In genomic region chr1:56125316-56125715, GRCh38 we compare ENCODE assay signal across 1 cellular context.
TF ChIP-seq lines count a peak whose summit lies in the region.

No MANE protein-coding gene starts in this region.

TF ChIP-seq in IMR-90, 13 proteins besides CTCF, POLR2A, EP300 and RAD21 (continued from another document):
- TF ChIP-seq, protein P1, sequence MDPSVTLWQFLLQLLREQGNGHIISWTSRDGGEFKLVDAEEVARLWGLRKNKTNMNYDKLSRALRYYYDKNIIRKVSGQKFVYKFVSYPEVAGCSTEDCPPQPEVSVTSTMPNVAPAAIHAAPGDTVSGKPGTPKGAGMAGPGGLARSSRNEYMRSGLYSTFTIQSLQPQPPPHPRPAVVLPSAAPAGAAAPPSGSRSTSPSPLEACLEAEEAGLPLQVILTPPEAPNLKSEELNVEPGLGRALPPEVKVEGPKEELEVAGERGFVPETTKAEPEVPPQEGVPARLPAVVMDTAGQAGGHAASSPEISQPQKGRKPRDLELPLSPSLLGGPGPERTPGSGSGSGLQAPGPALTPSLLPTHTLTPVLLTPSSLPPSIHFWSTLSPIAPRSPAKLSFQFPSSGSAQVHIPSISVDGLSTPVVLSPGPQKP (IDR thresholded peaks at IDR 0.05; ENCODE audit: borderline replicate concordance, low read depth, low read length) = no peak
- no peak for TF ChIP-seq MAFK (IDR thresholded peaks at IDR 0.05; ENCODE audit: low read depth, low read length)
- TF ChIP-seq CHD1 (IDR thresholded peaks at IDR 0.05; ENCODE audit: low read depth, low read length) = no peak
- TF ChIP-seq, protein P2, sequence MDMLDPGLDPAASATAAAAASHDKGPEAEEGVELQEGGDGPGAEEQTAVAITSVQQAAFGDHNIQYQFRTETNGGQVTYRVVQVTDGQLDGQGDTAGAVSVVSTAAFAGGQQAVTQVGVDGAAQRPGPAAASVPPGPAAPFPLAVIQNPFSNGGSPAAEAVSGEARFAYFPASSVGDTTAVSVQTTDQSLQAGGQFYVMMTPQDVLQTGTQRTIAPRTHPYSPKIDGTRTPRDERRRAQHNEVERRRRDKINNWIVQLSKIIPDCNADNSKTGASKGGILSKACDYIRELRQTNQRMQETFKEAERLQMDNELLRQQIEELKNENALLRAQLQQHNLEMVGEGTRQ (IDR thresholded peaks at IDR 0.05; ENCODE audit: low read depth, low read length) = no peak
- no peak for TF ChIP-seq FOS (IDR thresholded peaks at IDR 0.05; ENCODE audit: low read depth, low read length)
- TF ChIP-seq SMC3 (IDR thresholded peaks at IDR 0.05; ENCODE audit: low read depth, low read length) = no peak
- TF ChIP-seq RCOR1 (IDR thresholded peaks at IDR 0.05; ENCODE audit: insufficient replicate concordance, low read length) = no peak
- no peak for TF ChIP-seq RFX5 (IDR thresholded peaks at IDR 0.05; ENCODE audit: low read depth, low read length)
- TF ChIP-seq MXI1 (IDR thresholded peaks at IDR 0.05; ENCODE audit: borderline replicate concordance, low read depth, low read length) = no peak
